8 cellular contexts compared by ENCODE assay signal in genomic region chr10:110500515-110500905, GRCh38. TPM values are rescaled to one million over a fixed set of nuclear protein-coding genes. Genes with fewer than 3 reads are reported as not detected.
DNase-seq lines count a peak whose midpoint lies in the region; ATAC-seq and TF ChIP-seq lines count a peak whose summit lies in the region.

No MANE protein-coding gene starts in this region.

- intact Hi-C loops in activated naive CD4-positive, alpha-beta T cell treated with anti-CD3 and anti-CD28 coated beads for 36 hours (cut with micrococcal nuclease), result loop anchor here (1.0 to 5.0 kb wide), 3 partner anchors 375 to 493 kb away; partner anchors contain the start of gene ADD3
- intact Hi-C loops in upper lobe of right lung (cut with DNase I) (no loop called here), mucosa of descending colon (cut with DNase I, micrococcal nuclease) (no loop called here)

- peak overlapping the region; percentile 97 for H3K4me3 Mint-ChIP-seq in activated naive CD4-positive, alpha-beta T cell treated with anti-CD3 and anti-CD28 coated beads for 36 hours

- CTCF ChIA-PET in activated naive CD4-positive, alpha-beta T cell treated with anti-CD3 and anti-CD28 coated beads for 36 hours (lab: Charles Lee), result interaction anchor here (0.6 to 6.0 kb wide), 7 partner anchors 45 to 193 kb away, joined by 3 to 64 read pairs (median 4); no protein-coding TSS in a partner anchor

- H3K4me1 Mint-ChIP-seq in activated naive CD4-positive, alpha-beta T cell treated with anti-CD3 and anti-CD28 coated beads for 36 hours (ENCODE audit: low read depth), result peaks cover 70% of the 10 kb centered on the region

- peak overlapping the region; percentile 85 for H3K27ac Mint-ChIP-seq in activated naive CD4-positive, alpha-beta T cell treated with anti-CD3 and anti-CD28 coated beads for 36 hours

- no peaks in the 10 kb centered on the region for H3K9me3 ChIP-seq in iPS-20b (ENCODE audit: insufficient read depth, low read depth, low read length)
- H3K9me3 ChIP-seq in upper lobe of right lung, result no peaks in the 10 kb centered on the region
- no peaks in the 10 kb centered on the region for H3K9me3 ChIP-seq in mucosa of descending colon

- peaks cover 67% of the 10 kb centered on the region for H3K36me3 Mint-ChIP-seq in activated naive CD4-positive, alpha-beta T cell treated with anti-CD3 and anti-CD28 coated beads for 36 hours (ENCODE audit: low read depth)

- ATAC-seq in upper lobe of right lung, result no peak
- no peak for ATAC-seq in mucosa of descending colon
- no peak for ATAC-seq in HG02623 (IDR thresholded peaks at IDR 0.05; ENCODE audit: unreplicated experiment)

- TF ChIP-seq CTCF in astrocyte of the cerebellum (IDR thresholded peaks at IDR 0.05; ENCODE audit: low read depth, low read length, missing control alignments), result no peak
- no peak for TF ChIP-seq CTCF in upper lobe of right lung (IDR thresholded peaks at IDR 0.05)
- no peak for TF ChIP-seq CTCF in mucosa of descending colon (IDR thresholded peaks at IDR 0.05)

- H3K4me3 ChIP-seq in astrocyte of the cerebellum (ENCODE audit: low read depth, low read length), result peak overlapping the region; percentile 77
- peak overlapping the region; percentile 76; the same call in 1 of the 2 replicates for H3K4me3 ChIP-seq in iPS-20b (ENCODE audit: low read length)
- H3K4me3 ChIP-seq in upper lobe of right lung, result peak overlapping the region; percentile 88
- no peak overlapping the region for H3K4me3 ChIP-seq in mucosa of descending colon

- H3K27me3 ChIP-seq in iPS-20b (ENCODE audit: insufficient read depth, low read length) (peaks cover 50% of the 10 kb centered on the region), upper lobe of right lung (no peaks in the 10 kb centered on the region)

- H3K9me3 Mint-ChIP-seq in activated naive CD4-positive, alpha-beta T cell treated with anti-CD3 and anti-CD28 coated beads for 36 hours, result no peaks in the 10 kb centered on the region

- in situ Hi-C loops in astrocyte of the cerebellum (cut with HindIII; ENCODE audit: low sequenced_read_pairs), result loop anchor here (5.0 kb wide), 2 partner anchors 47 to 88 kb away; no protein-coding TSS in a partner anchor

- H3K27ac ChIP-seq in iPS-20b (ENCODE audit: low read length) (no peak overlapping the region), upper lobe of right lung (peak overlapping the region; percentile 63)

- H3K4me1 ChIP-seq in iPS-20b (ENCODE audit: insufficient read depth, low read length), result peaks cover 38% of the 10 kb centered on the region
- peaks cover 81% of the 10 kb centered on the region for H3K4me1 ChIP-seq in upper lobe of right lung
- H3K4me1 ChIP-seq in mucosa of descending colon (ENCODE audit: low read depth), result peaks cover 23% of the 10 kb centered on the region

- H3K27me3 Mint-ChIP-seq in activated naive CD4-positive, alpha-beta T cell treated with anti-CD3 and anti-CD28 coated beads for 36 hours (ENCODE audit: low read depth), result no peaks in the 10 kb centered on the region

- no peak for DNase-seq in activated naive CD4-positive, alpha-beta T cell treated with anti-CD3 and anti-CD28 coated beads for 36 hours
- DNase-seq in activated naive CD4-positive, alpha-beta T cell (lab: John Stamatoyannopoulos, UW), result no peak
- DNase-seq in astrocyte of the cerebellum (ENCODE audit: low read depth), result no peak
- no peak for DNase-seq in upper lobe of right lung
- no peak for DNase-seq in mucosa of descending colon
- no peak for DNase-seq in hippocampal formation (lab: John Stamatoyannopoulos, UW)

- no peak overlapping the region for H3K9ac ChIP-seq in iPS-20b (ENCODE audit: low read depth, low read length)

- H3K36me3 ChIP-seq in iPS-20b (ENCODE audit: insufficient read depth, low read depth, low read length) (peaks cover 30% of the 10 kb centered on the region), upper lobe of right lung (no peaks in the 10 kb centered on the region), mucosa of descending colon (ENCODE audit: low read depth) (no peaks in the 10 kb centered on the region)

RNA-seq across cellular contexts. Expression of gene DUSP5, which starts 2.8 kb away (rescaled TPM):
- total RNA-seq in activated naive CD4-positive, alpha-beta T cell treated with anti-CD3 and anti-CD28 coated beads for 36 hours, result 10 to 100 TPM; 51.0 to 53.5 TPM
- total RNA-seq in upper lobe of right lung (24.0 TPM), mucosa of descending colon (10 to 100 TPM; 21.5 to 40.1 (median 23.9) TPM)
